1 cellular context compared by ENCODE assay signal in the genomic region with DNA sequence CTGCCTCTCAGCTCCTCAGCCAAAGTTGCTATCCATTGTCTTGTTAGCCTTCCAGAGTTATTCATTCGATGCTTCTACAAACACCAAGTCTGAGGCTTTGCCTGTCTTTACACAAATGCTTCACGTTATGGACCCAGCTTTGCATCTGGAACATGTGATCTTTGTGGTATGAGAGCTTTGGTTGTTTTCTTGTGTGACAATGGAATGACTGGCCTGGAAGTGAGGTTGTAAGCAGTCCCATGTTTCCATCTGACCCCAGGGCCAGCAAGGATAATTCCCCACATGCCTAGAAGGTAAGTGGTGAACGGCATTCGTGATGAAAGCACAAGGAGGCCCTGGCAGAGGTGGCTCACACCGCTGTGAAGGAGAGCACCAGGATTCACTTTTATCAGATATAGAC.
TF ChIP-seq lines count a peak whose summit lies in the region.

No MANE protein-coding gene starts in this region.

TF ChIP-seq in IMR-90, 13 proteins besides CTCF, POLR2A, EP300 and RAD21 (continued from another document):
- TF ChIP-seq SMC3 (IDR thresholded peaks at IDR 0.05; ENCODE audit: low read depth, low read length) (no peak), CHD1 (IDR thresholded peaks at IDR 0.05; ENCODE audit: low read depth, low read length) (no peak)
